ENCODE assay signal across 32 cellular contexts in genomic region chr11:48261600-48261999, GRCh38. TPM values are rescaled to one million over a fixed set of nuclear protein-coding genes. Genes with fewer than 3 reads are reported as not detected.
"Had no signal": no experiment of that assay in that cellular context is flagged by ENCODE, and none has a peak within 500 bp of the region (broad histone marks: within the 10 kb centered on the region; RNA-seq: fewer than 3 reads in every experiment).

No MANE protein-coding gene starts in this region.

- H3K27me3 ChIP-seq: esophagus muscularis mucosa, foreskin keratinocyte, gastroesophageal sphincter, heart right ventricle, hepatocyte had no signal

- H3K4me1 Mint-ChIP-seq: activated CD4-positive, alpha-beta T cell treated with anti-CD3 and anti-CD28 coated beads for 36 hours; activated CD4-positive, alpha-beta T cell treated with anti-CD3 and anti-CD28 coated beads, Interleukin-2, amount 10 ng/mL, durations not matched to agents 7 days and 5 days; activated T-helper 17 cell treated with anti-CD3 and anti-CD28 coated beads, Interleukin-2, amount 50 U/mL, for 72 hours had no signal

- H3K4me3 Mint-ChIP-seq: activated CD4-positive, alpha-beta T cell treated with anti-CD3 and anti-CD28 coated beads for 36 hours; activated CD4-positive, alpha-beta T cell treated with anti-CD3 and anti-CD28 coated beads, Interleukin-2, amount 10 ng/mL, durations not matched to agents 7 days and 5 days; activated CD8-positive, alpha-beta T cell treated with anti-CD3 and anti-CD28 coated beads for 36 hours; activated naive CD8-positive, alpha-beta T cell; activated T-cell treated with anti-CD3 and anti-CD28 coated beads, Interleukin-2, amount 50 U/mL, for 4 hours; activated T-helper 17 cell treated with anti-CD3 and anti-CD28 coated beads, Interleukin-2, amount 50 U/mL, for 72 hours; effector memory CD8-positive, alpha-beta T cell had no signal

- H3K36me3 Mint-ChIP-seq: activated naive CD8-positive, alpha-beta T cell had no signal

- H3K4me2 ChIP-seq: hepatocyte had no signal

- H3K9me3 Mint-ChIP-seq: activated CD4-positive, alpha-beta T cell treated with anti-CD3 and anti-CD28 coated beads, Interleukin-2, amount 10 ng/mL, durations not matched to agents 7 days and 5 days; activated CD8-positive, alpha-beta T cell treated with anti-CD3 and anti-CD28 coated beads for 36 hours; activated T-cell treated with anti-CD3 and anti-CD28 coated beads, Interleukin-2, amount 50 U/mL, for 4 hours; activated T-helper 17 cell treated with anti-CD3 and anti-CD28 coated beads, Interleukin-2, amount 50 U/mL, for 72 hours; effector memory CD8-positive, alpha-beta T cell had no signal

- H3K27ac ChIP-seq: esophagus muscularis mucosa, foreskin keratinocyte, gastroesophageal sphincter, heart right ventricle, hepatocyte had no signal

- H3K27ac Mint-ChIP-seq: activated CD4-positive, alpha-beta T cell treated with anti-CD3 and anti-CD28 coated beads for 36 hours; activated CD4-positive, alpha-beta T cell treated with anti-CD3 and anti-CD28 coated beads, Interleukin-2, amount 10 ng/mL, durations not matched to agents 7 days and 5 days; activated CD8-positive, alpha-beta T cell treated with anti-CD3 and anti-CD28 coated beads for 36 hours; activated naive CD8-positive, alpha-beta T cell; activated T-helper 17 cell treated with anti-CD3 and anti-CD28 coated beads, Interleukin-2, amount 50 U/mL, for 72 hours; effector memory CD8-positive, alpha-beta T cell had no signal

- H3K9me3 ChIP-seq: esophagus muscularis mucosa had no signal

- ATAC-seq: activated CD4-positive, alpha-beta T cell treated with anti-CD3 and anti-CD28 coated beads for 36 hours; activated CD8-positive, alpha-beta T cell treated with anti-CD3 and anti-CD28 coated beads for 36 hours; activated T-cell treated with anti-CD3 and anti-CD28 coated beads, Interleukin-2, amount 50 U/mL, for 4 hours; activated T-helper 17 cell treated with anti-CD3 and anti-CD28 coated beads, Interleukin-2, amount 50 U/mL, for 72 hours; effector memory CD8-positive, alpha-beta T cell; foreskin keratinocyte; gastroesophageal sphincter; heart right ventricle had no signal

- DNase-seq: activated CD4-positive, alpha-beta T cell treated with anti-CD3 and anti-CD28 coated beads for 36 hours; activated CD4-positive, alpha-beta T cell treated with anti-CD3 and anti-CD28 coated beads, Interleukin-2, amount 10 ng/mL, durations not matched to agents 7 days and 5 days; activated CD4-positive, alpha-beta T cell treated with anti-CD3 and anti-CD28 coated beads, Interleukin-2, amount 50 U/mL, for 4 hours; activated CD4-positive, CD25-positive, alpha-beta regulatory T cell; activated CD4-positive, CD25-positive, alpha-beta regulatory T cell treated with anti-CD3 and anti-CD28 coated beads, Interleukin-2, amount 50 U/mL, for 72 hours; activated CD8-positive, alpha-beta memory T cell treated with anti-CD3 and anti-CD28 coated beads for 24 hours; activated CD8-positive, alpha-beta T cell treated with anti-CD3 and anti-CD28 coated beads for 36 hours; activated effector memory CD4-positive, alpha-beta T cell treated with Interleukin-2 at 50 U/mL for 16 hours; activated gamma-delta T cell treated with Interleukin-2 at 50 U/mL for 16 hours; activated naive CD4-positive, alpha-beta T cell treated with anti-CD3 and anti-CD28 coated beads, Interleukin-2, amount 50 U/mL, for 16 hours; activated naive CD4-positive, alpha-beta T cell treated with Interleukin-2 at 50 U/mL for 16 hours; activated T-cell treated with anti-CD3 and anti-CD28 coated beads, Interleukin-2, amount 50 U/mL, for 4 hours; amniotic stem cell; anterior cingulate cortex; caudate nucleus; cortex of kidney; dermis blood vessel endothelial cell; effector CD4-positive, alpha-beta T cell; effector memory CD8-positive, alpha-beta T cell; erythroblast; foreskin keratinocyte; heart right ventricle had no signal

- H3K4me3 ChIP-seq: esophagus muscularis mucosa, gastroesophageal sphincter, heart right ventricle, hepatocyte had no signal

- H2AFZ ChIP-seq: hepatocyte had no signal

- H3K4me1 ChIP-seq: esophagus muscularis mucosa, foreskin keratinocyte, gastroesophageal sphincter, heart right ventricle had no signal

- H3K36me3 ChIP-seq: esophagus muscularis mucosa, gastroesophageal sphincter, heart right ventricle had no signal

- H3K79me2 ChIP-seq: hepatocyte had no signal

RNA-seq across cellular contexts. Expression of gene OR4X1, which starts 2.1 kb away (rescaled TPM):
- total RNA-seq: activated CD4-positive, alpha-beta T cell treated with anti-CD3 and anti-CD28 coated beads for 36 hours; activated CD4-positive, alpha-beta T cell treated with anti-CD3 and anti-CD28 coated beads, Interleukin-2, amount 10 ng/mL, durations not matched to agents 7 days and 5 days; activated CD8-positive, alpha-beta T cell treated with anti-CD3 and anti-CD28 coated beads for 36 hours; activated T-cell treated with anti-CD3 and anti-CD28 coated beads, Interleukin-2, amount 50 U/mL, for 4 hours; activated T-helper 17 cell treated with anti-CD3 and anti-CD28 coated beads, Interleukin-2, amount 50 U/mL, for 72 hours; astrocyte; chondrocyte; dermis blood vessel endothelial cell; esophagus muscularis mucosa; foreskin keratinocyte; gastroesophageal sphincter; glomerular endothelial cell; heart right ventricle; hepatocyte; T-helper 2 cell treated with Interferon-gamma antibody and Interleukin-4, amounts not matched to agents 100 ng/mL and 5 ng/mL, for 36 hours had no signal
- polyA plus RNA-seq: foreskin keratinocyte, heart right ventricle, hepatocyte had no signal

RNA-seq across cellular contexts. Expression of gene OR4X2, which starts 16.7 kb away (rescaled TPM):
- total RNA-seq: activated CD4-positive, alpha-beta T cell treated with anti-CD3 and anti-CD28 coated beads for 36 hours; activated CD4-positive, alpha-beta T cell treated with anti-CD3 and anti-CD28 coated beads, Interleukin-2, amount 10 ng/mL, durations not matched to agents 7 days and 5 days; activated CD8-positive, alpha-beta T cell treated with anti-CD3 and anti-CD28 coated beads for 36 hours; activated T-cell treated with anti-CD3 and anti-CD28 coated beads, Interleukin-2, amount 50 U/mL, for 4 hours; activated T-helper 17 cell treated with anti-CD3 and anti-CD28 coated beads, Interleukin-2, amount 50 U/mL, for 72 hours; astrocyte; chondrocyte; dermis blood vessel endothelial cell; esophagus muscularis mucosa; foreskin keratinocyte; gastroesophageal sphincter; glomerular endothelial cell; heart right ventricle; hepatocyte; T-helper 2 cell treated with Interferon-gamma antibody and Interleukin-4, amounts not matched to agents 100 ng/mL and 5 ng/mL, for 36 hours had no signal
- polyA plus RNA-seq: adipose tissue, foreskin keratinocyte, heart right ventricle, hepatocyte had no signal

RNA-seq across cellular contexts. Expression of gene OR4S1, which starts 44.4 kb away (rescaled TPM):
- total RNA-seq: activated CD4-positive, alpha-beta T cell treated with anti-CD3 and anti-CD28 coated beads for 36 hours; activated CD4-positive, alpha-beta T cell treated with anti-CD3 and anti-CD28 coated beads, Interleukin-2, amount 10 ng/mL, durations not matched to agents 7 days and 5 days; activated CD8-positive, alpha-beta T cell treated with anti-CD3 and anti-CD28 coated beads for 36 hours; activated T-cell treated with anti-CD3 and anti-CD28 coated beads, Interleukin-2, amount 50 U/mL, for 4 hours; activated T-helper 17 cell treated with anti-CD3 and anti-CD28 coated beads, Interleukin-2, amount 50 U/mL, for 72 hours; astrocyte; chondrocyte; dermis blood vessel endothelial cell; esophagus muscularis mucosa; foreskin keratinocyte; gastroesophageal sphincter; glomerular endothelial cell; heart right ventricle; hepatocyte; T-helper 2 cell treated with Interferon-gamma antibody and Interleukin-4, amounts not matched to agents 100 ng/mL and 5 ng/mL, for 36 hours had no signal
- polyA plus RNA-seq: adipose tissue, foreskin keratinocyte, heart right ventricle, hepatocyte had no signal

RNA-seq across cellular contexts. Expression of gene OR4B1, which starts 45.0 kb away (rescaled TPM):
- total RNA-seq: activated CD4-positive, alpha-beta T cell treated with anti-CD3 and anti-CD28 coated beads for 36 hours; activated CD4-positive, alpha-beta T cell treated with anti-CD3 and anti-CD28 coated beads, Interleukin-2, amount 10 ng/mL, durations not matched to agents 7 days and 5 days; activated CD8-positive, alpha-beta T cell treated with anti-CD3 and anti-CD28 coated beads for 36 hours; activated T-cell treated with anti-CD3 and anti-CD28 coated beads, Interleukin-2, amount 50 U/mL, for 4 hours; activated T-helper 17 cell treated with anti-CD3 and anti-CD28 coated beads, Interleukin-2, amount 50 U/mL, for 72 hours; astrocyte; chondrocyte; dermis blood vessel endothelial cell; esophagus muscularis mucosa; foreskin keratinocyte; gastroesophageal sphincter; glomerular endothelial cell; heart right ventricle; hepatocyte; T-helper 2 cell treated with Interferon-gamma antibody and Interleukin-4, amounts not matched to agents 100 ng/mL and 5 ng/mL, for 36 hours had no signal
- polyA plus RNA-seq: adipose tissue, foreskin keratinocyte, heart right ventricle, hepatocyte had no signal
